28 cellular contexts compared by ENCODE assay signal in the genomic region with DNA sequence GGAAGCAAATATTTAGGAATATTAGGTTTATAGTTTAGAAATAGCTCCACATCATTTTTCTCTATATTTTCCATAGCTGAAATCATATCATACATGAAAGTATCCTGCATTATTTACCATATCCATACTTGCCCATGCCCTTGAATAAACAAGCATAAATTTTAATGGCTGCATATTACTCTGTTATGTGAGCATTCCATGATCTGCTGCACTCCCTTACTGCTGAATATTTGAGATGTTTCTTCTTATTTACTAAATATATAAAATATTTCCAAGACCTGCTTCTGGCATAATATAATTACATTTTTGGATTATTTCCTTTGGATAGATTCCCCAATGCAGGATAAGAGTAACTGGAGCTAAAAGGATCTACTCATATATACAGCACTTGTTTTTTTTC.
"Had no signal": no experiment of that assay in that cellular context is flagged by ENCODE, and none has a peak within 500 bp of the region (broad histone marks: within the 10 kb centered on the region; RNA-seq: fewer than 3 reads in every experiment).

No MANE protein-coding gene starts in this region.

- H3K4me1 ChIP-seq: ascending aorta, Peyer's patch had no signal

- H3K27ac ChIP-seq: ascending aorta, cardiac muscle cell, Peyer's patch had no signal

- ATAC-seq: activated CD8-positive, alpha-beta T cell treated with anti-CD3 and anti-CD28 coated beads for 36 hours; activated T-cell treated with anti-CD3 and anti-CD28 coated beads, Interleukin-2, amount 50 U/mL, for 72 hours; activated T-helper 17 cell treated with anti-CD3 and anti-CD28 coated beads, Interleukin-2, amount 50 U/mL, for 72 hours; PC-3 had no signal

- H3K4me3 ChIP-seq: ascending aorta, cardiac muscle cell, Peyer's patch had no signal

- H3K27me3 ChIP-seq: ascending aorta, cardiac muscle cell, Peyer's patch had no signal

- DNase-seq: activated CD4-positive, alpha-beta T cell treated with anti-CD3 and anti-CD28 coated beads, Interleukin-2, amount 10 ng/mL, durations not matched to agents 24 days and 14 days; activated CD4-positive, alpha-beta T cell treated with anti-CD3 and anti-CD28 coated beads, Interleukin-2, amount 50 U/mL, for 4 hours; activated CD8-positive, alpha-beta T cell treated with anti-CD3 and anti-CD28 coated beads for 36 hours; activated effector memory CD4-positive, alpha-beta T cell treated with anti-CD3 and anti-CD28 coated beads, Interleukin-2, amount 50 U/mL, for 16 hours; activated naive CD4-positive, alpha-beta T cell; activated naive CD4-positive, alpha-beta T cell treated with anti-CD3 and anti-CD28 coated beads, Interleukin-2, amount 50 U/mL, for 16 hours; activated naive CD8-positive, alpha-beta T cell treated with anti-CD3 and anti-CD28 coated beads for 36 hours; activated T-cell treated with anti-CD3 and anti-CD28 coated beads, Interleukin-2, amount 50 U/mL, for 1 hour; activated T-cell treated with anti-CD3 and anti-CD28 coated beads, Interleukin-2, amount 50 U/mL, for 72 hours; amygdala; Karpas-422; NCI-H1105; NCI-H1436; NCI-H1694; NCI-H1930; NCI-H2081 treated with DMSO at 0.1 percent for 48 hours; NK-92 treated with Interleukin-12 subunit alpha and Interleukin-12 subunit beta, amount 100 ng/mL, for 24 hours; PC-3; Peyer's patch; RPMI8226; SHP77 treated with DMSO at 0.1 percent for 48 hours had no signal

- FAIRE-seq: TTC549 had no signal

- H3K27me3 Mint-ChIP-seq: activated CD4-positive, alpha-beta T cell treated with anti-CD3 and anti-CD28 coated beads, Interleukin-2, amount 10 ng/mL, durations not matched to agents 24 days and 14 days; activated CD8-positive, alpha-beta T cell treated with anti-CD3 and anti-CD28 coated beads for 36 hours; activated naive CD8-positive, alpha-beta T cell treated with anti-CD3 and anti-CD28 coated beads for 36 hours; activated T-helper 17 cell treated with anti-CD3 and anti-CD28 coated beads, Interleukin-2, amount 50 U/mL, for 72 hours; central memory CD8-positive, alpha-beta T cell had no signal

- H3K36me3 ChIP-seq: ascending aorta, cardiac muscle cell had no signal

- H3K27ac Mint-ChIP-seq: activated CD4-positive, alpha-beta T cell treated with anti-CD3 and anti-CD28 coated beads, Interleukin-2, amount 10 ng/mL, durations not matched to agents 24 days and 14 days; activated CD8-positive, alpha-beta T cell treated with anti-CD3 and anti-CD28 coated beads for 36 hours; activated naive CD8-positive, alpha-beta T cell treated with anti-CD3 and anti-CD28 coated beads for 36 hours; activated T-cell treated with anti-CD3 and anti-CD28 coated beads, Interleukin-2, amount 50 U/mL, for 72 hours; activated T-helper 17 cell treated with anti-CD3 and anti-CD28 coated beads, Interleukin-2, amount 50 U/mL, for 72 hours; T-helper 1 cell treated with Interleukin-12 subunit alpha and Interleukin-12 subunit beta and Interleukin-4 antibody, amounts not matched to agents 30 μg/mL and 1 μg/mL, for 36 hours; T-helper 2 cell treated with Interferon-gamma antibody and Interleukin-4, amounts not matched to agents 5 μg/mL and 100 μg/mL, for 36 hours had no signal

- H3K4me3 Mint-ChIP-seq: activated CD4-positive, alpha-beta T cell treated with anti-CD3 and anti-CD28 coated beads, Interleukin-2, amount 10 ng/mL, durations not matched to agents 24 days and 14 days; activated CD8-positive, alpha-beta T cell treated with anti-CD3 and anti-CD28 coated beads for 36 hours; activated naive CD8-positive, alpha-beta T cell treated with anti-CD3 and anti-CD28 coated beads for 36 hours; activated T-cell treated with anti-CD3 and anti-CD28 coated beads, Interleukin-2, amount 50 U/mL, for 72 hours; activated T-helper 17 cell treated with anti-CD3 and anti-CD28 coated beads, Interleukin-2, amount 50 U/mL, for 72 hours; central memory CD8-positive, alpha-beta T cell; T-helper 1 cell treated with Interleukin-12 subunit alpha and Interleukin-12 subunit beta and Interleukin-4 antibody, amounts not matched to agents 30 μg/mL and 1 μg/mL, for 36 hours; T-helper 2 cell treated with Interferon-gamma antibody and Interleukin-4, amounts not matched to agents 5 μg/mL and 100 μg/mL, for 36 hours had no signal
